Comparison of ENCODE assay signal across 8 cellular contexts in the genomic region with DNA sequence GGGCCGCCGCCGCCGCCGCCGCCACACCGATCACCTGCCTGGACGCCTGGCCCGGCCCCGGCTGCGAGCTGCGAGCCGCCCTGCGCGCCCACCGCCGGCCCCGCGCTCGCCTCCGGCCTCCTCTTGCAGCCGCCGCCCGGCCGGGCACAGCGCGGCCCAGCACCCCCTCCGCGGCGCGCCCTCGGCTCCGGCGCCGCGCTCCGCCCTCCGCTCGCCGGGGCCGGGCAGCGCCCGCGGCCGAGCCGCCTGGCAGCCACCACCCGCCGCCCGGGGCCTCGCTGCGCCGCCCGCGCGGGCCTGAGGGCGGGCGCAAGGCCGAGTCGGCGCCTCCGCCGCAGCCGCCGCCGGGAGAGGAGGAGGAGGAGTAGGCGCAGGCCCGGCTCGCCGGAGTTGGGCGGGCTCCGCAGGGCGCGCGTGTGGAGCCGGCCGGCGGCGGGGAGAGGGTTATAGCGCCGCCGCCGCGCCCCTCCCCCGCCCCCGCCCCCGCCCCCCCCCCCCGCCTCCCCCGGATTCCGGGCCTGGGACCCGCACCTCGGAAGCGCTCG. TPM values are rescaled to one million over a fixed set of nuclear protein-coding genes. Genes with fewer than 3 reads are reported as not detected.
DNase-seq lines count a peak whose midpoint lies in the region; ATAC-seq and TF ChIP-seq lines count a peak whose summit lies in the region.

TSS of gene PDGFA (minus strand) at position 418 of the 545 bp plus-strand sequence. CDS start 845 bp downstream, outside the sequence.

- peak within 1 kb of the TSS; percentile 67 to 81 for H3K4me3 ChIP-seq in Panc1 (ENCODE audit: low read depth in 2 of 2, low read length in 2 of 2)

- BruUV-seq in Panc1 (replicated peaks; lab: Mats Ljungman, UMichigan): no TSS peak

- POLR2A ChIA-PET in Panc1 (lab: Charles Lee): interaction anchor here (0.5 to 0.7 kb wide), 2 partner anchors 248 to 305 kb away, joined by 3 read pairs; no protein-coding TSS in a partner anchor

- H3K27me3 ChIP-seq in Panc1 (ENCODE audit: control insufficient read depth, insufficient read depth, low read length): no peaks in the 10 kb centered on the region; the same call in 1 of the 2 replicates

- CTCF ChIA-PET in Panc1 (lab: Charles Lee): interaction anchor here (0.6 to 1.5 kb wide), 3 partner anchors 107 to 123 kb away, joined by 3 to 5 read pairs (median 3); no protein-coding TSS in a partner anchor

- DNase-seq in stimulated activated CD4-positive, alpha-beta T cell treated with anti-CD3 and anti-CD28 coated beads, Interleukin-15, amount 100 ng/mL, for 24 hours: peak; percentile 58
- no peak for DNase-seq in stimulated activated CD4-positive, alpha-beta T cell treated with anti-CD3 and anti-CD28 coated beads, Interleukin-2, amount 100 ng/mL, for 48 hours
- DNase-seq in Panc1 (ENCODE audit: low read depth, low spot score): no peak
- peak; percentile 65 for DNase-seq in cerebellum (ENCODE audit: low spot score)
- DNase-seq in kidney tubule cell (ENCODE audit: low spot score): peak; percentile 73
- peak; percentile 15 for DNase-seq in stimulated activated CD4-positive, alpha-beta T cell treated with anti-CD3 and anti-CD28 coated beads, Interleukin-4, amount 100 ng/mL, for 24 hours

- intact Hi-C loops in Panc1 (cut with micrococcal nuclease; ENCODE audit: unreplicated experiment): no loop called here

- H3K27ac ChIP-seq in Panc1 (ENCODE audit: low read length): peak within 1 kb of the TSS; percentile 66

- no peaks in the 10 kb centered on the region for H3K9me3 ChIP-seq in Panc1 (ENCODE audit: control insufficient read depth, insufficient read depth, low read depth, low read length)

- in situ Hi-C loops in Panc1 (cut with HindIII; ENCODE audit: low pct_unique_long_range_greater_than_20kb, low sequenced_read_pairs): no loop called here

- H3K36me3 ChIP-seq in Panc1 (ENCODE audit: control insufficient read depth, insufficient read depth, low read length): no peaks in the 10 kb centered on the region; the same call in 1 of the 2 replicates

- peak; percentile 66 for ATAC-seq in Panc1
- ATAC-seq in GM19324 (IDR thresholded peaks at IDR 0.05; ENCODE audit: low FRiP score, unreplicated experiment): no peak
- ATAC-seq in HG03457 (IDR thresholded peaks at IDR 0.05; ENCODE audit: unreplicated experiment): no peak

- H3K4me1 ChIP-seq in Panc1 (ENCODE audit: control insufficient read depth, insufficient read depth, low read length): peaks cover 18% of the 10 kb centered on the region

- no peak for TF ChIP-seq CTCF in Panc1 (IDR thresholded peaks at IDR 0.05)

RNA-seq across cellular contexts. Expression of gene PDGFA, which starts in this region (rescaled TPM):
- 18.5 TPM for total RNA-seq in Panc1 (2021; ENCODE audit: unreplicated experiment)
- 18.1 TPM for polyA plus RNA-seq in Panc1 (2012; ENCODE audit: insufficient read length)
- total RNA-seq in cerebellum: 14.5 TPM

Comparison
In these comparisons a context has a peak if more than half of its experiments do, and no peak if none do; other contexts are left out.
1. DNase-seq: peak in stimulated activated CD4-positive, alpha-beta T cell treated with anti-CD3 and anti-CD28 coated beads, Interleukin-15, amount 100 ng/mL, for 24 hours (single experiment), cerebellum (single experiment), kidney tubule cell (single experiment) and stimulated activated CD4-positive, alpha-beta T cell treated with anti-CD3 and anti-CD28 coated beads, Interleukin-4, amount 100 ng/mL, for 24 hours (single experiment); none in stimulated activated CD4-positive, alpha-beta T cell treated with anti-CD3 and anti-CD28 coated beads, Interleukin-2, amount 100 ng/mL, for 48 hours (0 of 2) and Panc1 (single experiment).